ENCODE assay signal across 8 cellular contexts in the genomic region with DNA sequence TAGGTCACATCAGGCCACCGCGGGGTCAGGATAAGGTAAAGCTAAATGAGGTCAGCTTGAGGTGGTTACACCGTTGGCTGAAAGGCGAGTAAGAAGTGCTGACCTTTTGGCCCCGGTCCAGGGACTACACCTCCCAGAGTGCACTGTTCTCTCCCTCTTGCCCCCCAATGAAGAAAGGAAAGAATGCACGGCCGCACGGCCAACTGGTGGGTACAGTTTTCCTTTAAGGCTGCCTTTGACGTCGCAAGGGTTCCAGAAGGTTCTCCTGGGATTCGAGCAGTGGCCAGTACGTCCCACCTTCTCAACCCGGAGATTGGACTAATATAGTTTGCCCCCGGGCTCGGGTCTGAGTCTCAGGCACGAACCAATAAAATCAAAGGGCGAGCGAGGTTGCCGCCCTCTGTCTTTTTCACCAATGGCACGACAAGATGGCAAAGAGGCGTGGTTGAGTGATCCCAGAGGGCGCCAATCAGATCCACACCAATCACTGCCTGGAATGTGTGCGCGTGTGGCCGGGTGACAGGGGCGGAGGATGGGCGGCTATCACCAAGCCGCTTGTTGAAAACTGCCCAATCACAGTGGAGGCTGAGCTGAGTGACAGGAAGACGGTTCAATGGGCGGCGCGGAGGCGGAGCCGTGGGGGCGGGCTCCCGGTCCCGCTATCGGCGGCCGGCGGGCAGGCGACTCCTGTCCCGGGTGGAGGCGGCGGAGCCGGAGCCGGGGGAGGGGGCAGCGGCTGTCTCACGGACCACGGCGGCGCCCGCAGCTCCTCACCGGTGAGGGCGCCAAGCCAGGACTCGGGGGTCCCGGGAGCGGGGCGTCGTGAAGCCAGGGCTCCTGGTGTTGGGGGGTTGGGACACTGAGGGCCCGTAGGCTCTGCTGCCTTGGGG. TPM values are rescaled to one million over a fixed set of nuclear protein-coding genes. Genes with fewer than 3 reads are reported as not detected.
DNase-seq lines count a peak whose midpoint lies in the region; ATAC-seq and TF ChIP-seq lines count a peak whose summit lies in the region.

DNAJB5 (plus strand) TSS at position 690 of the 890 bp plus-strand sequence. CDS start 886 bp downstream, outside the sequence.

- H3K27me3 ChIP-seq in vagina: no peaks in the 10 kb centered on the region

- no peaks in the 10 kb centered on the region for H3K36me3 ChIP-seq in vagina

- H3K4me1 ChIP-seq in vagina: peaks cover 48% of the 10 kb centered on the region

- H3K27ac ChIP-seq in vagina: peak within 1 kb of the TSS; percentile 90

- intact Hi-C loops in vagina (cut with DNase I): no loop called here

- H3K4me3 ChIP-seq in vagina: peak within 1 kb of the TSS; percentile 79 to 87

- peak in 1 of 2 donors; percentile 78 for TF ChIP-seq POLR2A in vagina (IDR thresholded peaks at IDR 0.05)

- TF ChIP-seq CTCF in vagina (IDR thresholded peaks at IDR 0.05): no peak

- no peaks in the 10 kb centered on the region for H3K9me3 ChIP-seq in vagina

- ATAC-seq in GM18508 (IDR thresholded peaks at IDR 0.05; ENCODE audit: insufficient read depth, unreplicated experiment) (peak; percentile 73), HG02981 (IDR thresholded peaks at IDR 0.05; ENCODE audit: unreplicated experiment) (peak; percentile 83)

- peak; percentile 99 for DNase-seq in NCI-H2029 (lab: John Stamatoyannopoulos, UW)
- DNase-seq in T1000 (lab: John Stamatoyannopoulos, UW): peak; percentile 95
- DNase-seq in astrocyte of the hippocampus (ENCODE audit: low read depth, low spot score): peak; percentile 100
- DNase-seq in hepatic stellate cell (ENCODE audit: low spot score): peak; percentile 100
- peak; percentile 100 for DNase-seq in putamen (ENCODE audit: low spot score)
- DNase-seq in vagina (ENCODE audit: extremely low spot score in 2 of 2): peak; percentile 99 to 100

RNA-seq across cellular contexts. Expression of gene DNAJB5, which starts in this region (rescaled TPM):
- 6.9 TPM for total RNA-seq in vagina

Comparison
In these comparisons a context has a peak if more than half of its experiments do, and no peak if none do; other contexts are left out.
1. Peak in every context shown above with its lines: DNase-seq, ATAC-seq, H3K4me3 ChIP-seq and H3K27ac ChIP-seq.